In the genomic region with DNA sequence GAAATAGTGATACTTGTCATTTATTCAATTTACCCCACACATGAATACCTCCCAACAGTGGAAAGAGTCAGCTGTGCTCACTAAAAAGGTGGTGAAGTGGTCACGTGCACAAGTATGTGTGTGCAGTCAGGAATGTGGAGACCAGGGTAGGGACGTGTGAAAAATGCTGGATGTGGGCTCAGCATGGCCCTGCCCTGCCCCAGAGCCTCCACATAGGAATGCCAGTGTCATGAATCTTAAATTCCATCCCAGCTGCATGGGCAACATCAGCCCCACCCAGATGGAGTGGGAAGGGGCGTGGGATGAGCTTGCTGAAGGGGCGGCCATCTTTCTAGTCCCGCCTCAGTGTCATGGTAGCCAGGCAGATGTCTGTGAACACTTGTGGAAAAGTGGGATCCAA, we compare ENCODE assay signal across 15 cellular contexts.
DNase-seq lines count a peak whose midpoint lies in the region; ATAC-seq, FAIRE-seq and TF ChIP-seq lines count a peak whose summit lies in the region.
"Had no signal": no experiment of that assay in that cellular context is flagged by ENCODE, and none has a peak within 500 bp of the region (broad histone marks: within the 10 kb centered on the region; RNA-seq: fewer than 3 reads in every experiment).

No MANE protein-coding gene starts in this region.

- H2BK5ac ChIP-seq in mesendoderm (ENCODE audit: low read length) = no peak overlapping the region

- H3K36me3 ChIP-seq in mesendoderm (ENCODE audit: control insufficient read depth, insufficient read depth, low read length) = no peaks in the 10 kb centered on the region
- H3K36me3 ChIP-seq: BLaER1 treated with 17β-estradiol and CSF1 and Interleukin-3, amounts not matched to agents 10 nM and 100 nM had no signal

- DNase-seq in AG04450 (ENCODE audit: low read depth, low spot score) (peak; percentile 70), HTR-8/SVneo (ENCODE audit: insufficient read length, low spot score) (peak; percentile 67), chondrocyte (ENCODE audit: low spot score) (peak; percentile 91), mesendoderm (peak; percentile 82), NCI-H748 treated with DMSO at 0.1 percent for 48 hours (lab: John Stamatoyannopoulos, UW) (no peak), D341Med (ENCODE audit: low spot score) (no peak), NCI-H146 (lab: John Stamatoyannopoulos, UW) (no peak)
- DNase-seq: activated CD8-positive, alpha-beta memory T cell treated with anti-CD3 and anti-CD28 coated beads, Interleukin-2, amount 50 U/mL, for 4 hours; KBM-7; NCI-H345; T-helper 1 cell had no signal

- H4K8ac ChIP-seq in mesendoderm (ENCODE audit: low read depth, low read length) = no peak overlapping the region

- no peak overlapping the region for H3K23ac ChIP-seq in mesendoderm (ENCODE audit: low read length)

- H3K27ac ChIP-seq in AG04450 (ENCODE audit: low read depth, low read length) (peak overlapping the region; percentile 34), mesendoderm (ENCODE audit: low read depth, low read length) (no peak overlapping the region)
- H3K27ac ChIP-seq: BLaER1 treated with 17β-estradiol and CSF1 and Interleukin-3, amounts not matched to agents 10 nM and 100 nM had no signal

- CTCF ChIA-PET in AG04450 (lab: Charles Lee) = interaction anchor here (1.0 to 2.2 kb wide), 6 partner anchors 10 to 808 kb away, joined by 3 to 11 read pairs (median 6); no protein-coding TSS in a partner anchor

- no peak overlapping the region for H3K18ac ChIP-seq in mesendoderm (ENCODE audit: low read length)

- ATAC-seq in GM18909 (IDR thresholded peaks at IDR 0.05; ENCODE audit: poor library complexity, unreplicated experiment) = no peak

- H3K9me3 Mint-ChIP-seq in chondrocyte (ENCODE audit: low read depth) = no peaks in the 10 kb centered on the region
- H3K9me3 Mint-ChIP-seq: central memory CD8-positive, alpha-beta T cell; neural crest cell had no signal

- H3K9me3 ChIP-seq in AG04450 (ENCODE audit: control insufficient read depth, insufficient read depth, low read length) = no peaks in the 10 kb centered on the region
- H3K9me3 ChIP-seq: BLaER1 treated with 17β-estradiol and CSF1 and Interleukin-3, amounts not matched to agents 10 nM and 100 nM had no signal

- H3K56ac ChIP-seq in mesendoderm (ENCODE audit: low read length) = no peak overlapping the region

- no peak overlapping the region for H2BK120ac ChIP-seq in mesendoderm (ENCODE audit: low read depth, low read length)

- POLR2A ChIA-PET in AG04450 (lab: Yijun Ruan, JAX) = interaction anchor here (1.2 kb wide), 1 partner anchor 721 kb away, joined by 3 read pairs; no protein-coding TSS in a partner anchor

- no peaks in the 10 kb centered on the region for H3K4me1 ChIP-seq in mesendoderm (ENCODE audit: control insufficient read depth, low read depth, low read length)
- H3K4me1 ChIP-seq: BLaER1 treated with 17β-estradiol and CSF1 and Interleukin-3, amounts not matched to agents 10 nM and 100 nM had no signal

- no peak overlapping the region for H4K5ac ChIP-seq in mesendoderm (ENCODE audit: low read length)

- H3K4me3 ChIP-seq in AG04450 (ENCODE audit: low read depth, low read length) (no peak overlapping the region), mesendoderm (ENCODE audit: low read length) (no peak overlapping the region)
- H3K4me3 ChIP-seq: BLaER1 treated with 17β-estradiol and CSF1 and Interleukin-3, amounts not matched to agents 10 nM and 100 nM had no signal

- H3K9ac ChIP-seq in mesendoderm (ENCODE audit: low read length) = no peak overlapping the region
- H3K9ac ChIP-seq: BLaER1 treated with 17β-estradiol and CSF1 and Interleukin-3, amounts not matched to agents 10 nM and 100 nM had no signal

- no peaks in the 10 kb centered on the region for H3K27me3 Mint-ChIP-seq in chondrocyte (ENCODE audit: low read depth)
- H3K27me3 Mint-ChIP-seq: central memory CD8-positive, alpha-beta T cell had no signal

- peak; percentile 54 for FAIRE-seq in HTR-8/SVneo (lab: Jason Lieb, UNC)

- H3K4me3 Mint-ChIP-seq in chondrocyte (ENCODE audit: unreplicated experiment) = no peak overlapping the region
- H3K4me3 Mint-ChIP-seq: central memory CD8-positive, alpha-beta T cell; neural crest cell had no signal

- H2AK5ac ChIP-seq in mesendoderm (ENCODE audit: low read length) = no peak overlapping the region

- peaks cover 2% of the 10 kb centered on the region for H3K36me3 Mint-ChIP-seq in chondrocyte (ENCODE audit: low read depth)

- peak overlapping the region; percentile 99 for H3K27ac Mint-ChIP-seq in chondrocyte (ENCODE audit: unreplicated experiment)

- H3K79me1 ChIP-seq in mesendoderm (ENCODE audit: low read length) = no peaks in the 10 kb centered on the region

- H3K79me2 ChIP-seq in mesendoderm (ENCODE audit: control insufficient read depth, insufficient read depth, low read length) = no peaks in the 10 kb centered on the region

- no peak overlapping the region for H3K4ac ChIP-seq in mesendoderm (ENCODE audit: low read depth, low read length)

- no peak overlapping the region for H2BK15ac ChIP-seq in mesendoderm (replicated peaks; ENCODE audit: low read depth)

- TF ChIP-seq CTCF in AG04450 (IDR thresholded peaks at IDR 0.05; ENCODE audit: low read depth, low read length) (no peak), chondrocyte (IDR thresholded peaks at IDR 0.05) (no peak)

- H3K4me1 Mint-ChIP-seq in chondrocyte (ENCODE audit: low read depth) = peaks cover 64% of the 10 kb centered on the region
- H3K4me1 Mint-ChIP-seq: central memory CD8-positive, alpha-beta T cell had no signal

- no CpG with 5 or more reads among the region's 5 CpGs for WGBS in mesendoderm (ENCODE audit: extremely low coverage, insufficient coverage, low lambda C conversion rate)

- no peak overlapping the region for H3K4me2 ChIP-seq in mesendoderm (ENCODE audit: low read length)
- H3K4me2 ChIP-seq: BLaER1 treated with 17β-estradiol and CSF1 and Interleukin-3, amounts not matched to agents 10 nM and 100 nM had no signal

- H3K27me3 ChIP-seq in AG04450 (ENCODE audit: control insufficient read depth, insufficient read depth, low read length) (no peaks in the 10 kb centered on the region), mesendoderm (ENCODE audit: insufficient read depth, low read length, poor library complexity) (no peaks in the 10 kb centered on the region)
- H3K27me3 ChIP-seq: BLaER1 treated with 17β-estradiol and CSF1 and Interleukin-3, amounts not matched to agents 10 nM and 100 nM had no signal

Comparison
In these comparisons a context has a peak if more than half of its experiments do, and no peak if none do; other contexts are left out.
1. DNase-seq: peak in AG04450 (single experiment), HTR-8/SVneo (single experiment), chondrocyte (single experiment) and mesendoderm (single experiment); none in NCI-H748 treated with DMSO at 0.1 percent for 48 hours (single experiment), D341Med (single experiment) and NCI-H146 (single experiment).